Comparison of ENCODE assay signal across 22 cellular contexts in genomic region chr10:30038961-30039536, GRCh38. TPM values are rescaled to one million over a fixed set of nuclear protein-coding genes. Genes with fewer than 3 reads are reported as not detected.
DNase-seq lines count a peak whose midpoint lies in the region; ATAC-seq, FAIRE-seq and TF ChIP-seq lines count a peak whose summit lies in the region.
"Had no signal": no experiment of that assay in that cellular context is flagged by ENCODE, and none has a peak within 500 bp of the region (broad histone marks: within the 10 kb centered on the region; RNA-seq: fewer than 3 reads in every experiment).

No MANE protein-coding gene starts in this region.

- no peaks in the 10 kb centered on the region for H3K9me2 ChIP-seq in Loucy (replicated peaks; ENCODE audit: low read depth, low read length)

- intact Hi-C loops in heart left ventricle (cut with DNase I) = loop anchor here in 1 of 10 donors (10.0 kb wide), 1 partner anchor 146 kb away; no protein-coding TSS in a partner anchor
- intact Hi-C loops in cardiac septum (cut with DNase I) = no loop called here
- intact Hi-C loops in left lung (cut with DNase I) = loop anchor here in 1 of 2 donors (10.0 kb wide), 1 partner anchor 146 kb away; no protein-coding TSS in a partner anchor
- intact Hi-C loops in activated CD8-positive, alpha-beta T cell treated with anti-CD3 and anti-CD28 coated beads for 36 hours (cut with micrococcal nuclease) = no loop called here

- peak overlapping the region; percentile 49 for H3K18ac ChIP-seq in neuronal stem cell (ENCODE audit: low read length)

- peaks cover 62% of the 10 kb centered on the region for H3K27me3 Mint-ChIP-seq in activated CD8-positive, alpha-beta T cell treated with anti-CD3 and anti-CD28 coated beads for 36 hours

- peaks cover 2% of the 10 kb centered on the region for H3K4me1 Mint-ChIP-seq in activated CD8-positive, alpha-beta T cell treated with anti-CD3 and anti-CD28 coated beads for 36 hours (ENCODE audit: low read depth)

- peak overlapping the region; percentile 47 for H3K4me2 ChIP-seq in Loucy (ENCODE audit: low read depth, low read length, poor library complexity, severe bottlenecking)
- no peak overlapping the region for H3K4me2 ChIP-seq in neuronal stem cell (ENCODE audit: insufficient read depth, low read length, poor library complexity, severe bottlenecking)
- H3K4me2 ChIP-seq: PC-9 had no signal

- no peak overlapping the region for H2BK120ac ChIP-seq in neuronal stem cell (ENCODE audit: low read depth, low read length)

- no peak overlapping the region for H3K4ac ChIP-seq in neuronal stem cell (ENCODE audit: low read length)

- no peaks in the 10 kb centered on the region for H3K79me2 ChIP-seq in Loucy (ENCODE audit: insufficient read depth, low read length)

- H2BK15ac ChIP-seq in neuronal stem cell (ENCODE audit: low read length) = no peak overlapping the region

- H3K14ac ChIP-seq in neuronal stem cell (ENCODE audit: low read length) = no peak overlapping the region

- no peaks in the 10 kb centered on the region for H3K79me1 ChIP-seq in neuronal stem cell (ENCODE audit: low read depth, low read length)

- H3K4me3 ChIP-seq in heart left ventricle = no peak overlapping the region
- peak overlapping the region; percentile 16 for H3K4me3 ChIP-seq in Loucy (ENCODE audit: low read length, poor library complexity, severe bottlenecking)
- no peak overlapping the region for H3K4me3 ChIP-seq in left lung
- no peak overlapping the region for H3K4me3 ChIP-seq in neuronal stem cell (ENCODE audit: low read length in 2 of 2)
- H3K4me3 ChIP-seq: PC-9 had no signal

- no peak for FAIRE-seq in H54 (lab: Jason Lieb, UNC)
- FAIRE-seq: GM19239 had no signal

- H3K27ac ChIP-seq in heart left ventricle (peak overlapping the region; percentile 8 to 81 (median 66)), left lung (peak overlapping the region; percentile 27 to 57), neuronal stem cell (replicated peaks; ENCODE audit: low read length) (no peak overlapping the region)
- H3K27ac ChIP-seq: 22Rv1, C4-2B, PC-9 had no signal

- no peak overlapping the region for H2AK5ac ChIP-seq in neuronal stem cell (ENCODE audit: low read depth, low read length)

- peaks cover 0 to 57% (median 0%) of the 10 kb centered on the region in 9 donors for H3K27me3 ChIP-seq in heart left ventricle
- H3K27me3 ChIP-seq in Loucy (ENCODE audit: insufficient read depth, low read length, poor library complexity, severe bottlenecking) = no peaks in the 10 kb centered on the region
- no peaks in the 10 kb centered on the region for H3K27me3 ChIP-seq in left lung
- no peaks in the 10 kb centered on the region for H3K27me3 ChIP-seq in neuronal stem cell (ENCODE audit: control insufficient read depth in 3 of 3, insufficient read depth in 3 of 3, low read depth in 1 of 3, low read length in 3 of 3)

- no peaks in the 10 kb centered on the region for H3K9me3 ChIP-seq in heart left ventricle
- H3K9me3 ChIP-seq in Loucy (ENCODE audit: insufficient read depth, low read depth, low read length) = no peaks in the 10 kb centered on the region
- H3K9me3 ChIP-seq in left lung = no peaks in the 10 kb centered on the region
- no peaks in the 10 kb centered on the region for H3K9me3 ChIP-seq in neuronal stem cell (replicated peaks in 1 of 2; ENCODE audit: control insufficient read depth in 2 of 2, insufficient read depth in 1 of 2, low read depth in 1 of 2, low read length in 2 of 2)

- no peak overlapping the region for H4K8ac ChIP-seq in neuronal stem cell (ENCODE audit: low read depth, low read length)

- WGBS in heart left ventricle, 4 donors = 57 to 68% (median 63%) methylated on average over 9 of the region's 9 CpGs
- WGBS in neuronal stem cell (ENCODE audit: extremely low coverage in 2 of 2, insufficient read length in 2 of 2, insufficient replicate concordance in 1 of 2), 2 donors = no CpG with 5 or more reads among the region's 9 CpGs

- peak in 1 of 5 donors; percentile 50 for DNase-seq in heart left ventricle
- DNase-seq in cardiac septum (ENCODE audit: low spot score) = no peak
- DNase-seq in left lung = no peak
- no peak for DNase-seq in neuronal stem cell (ENCODE audit: low spot score)
- DNase-seq in foreskin melanocyte = no peak
- no peak for DNase-seq in H54 (ENCODE audit: insufficient read length, low spot score)
- DNase-seq in activated CD8-positive, alpha-beta T cell treated with anti-CD3 and anti-CD28 coated beads for 36 hours = no peak
- DNase-seq: CD8-positive, alpha-beta memory T cell; GDM1; MV-4-11; NCI-H1105 treated with DMSO at 0.1 percent for 48 hours; NCI-H2029 treated with DMSO at 0.1 percent for 48 hours; NCI-H226; NCI-H510A treated with DMSO at 0.1 percent for 48 hours; NCI-H748 treated with DMSO at 0.1 percent for 48 hours; PC-9 had no signal

- peaks cover 13% of the 10 kb centered on the region for H3F3A ChIP-seq in Loucy (ENCODE audit: low read depth)

- H4K91ac ChIP-seq in neuronal stem cell (ENCODE audit: low read depth, low read length, poor library complexity) = no peak overlapping the region

- H3K36me3 Mint-ChIP-seq in activated CD8-positive, alpha-beta T cell treated with anti-CD3 and anti-CD28 coated beads for 36 hours (ENCODE audit: low read depth) = no peaks in the 10 kb centered on the region
- H3K36me3 Mint-ChIP-seq: CD8-positive, alpha-beta memory T cell had no signal

- H3K36me3 ChIP-seq in heart left ventricle (peaks cover 0 to 34% (median 0%) of the 10 kb centered on the region in 9 donors), Loucy (ENCODE audit: insufficient read depth, low read length) (no peaks in the 10 kb centered on the region), left lung (peaks cover 0 to 4% of the 10 kb centered on the region in 2 donors), neuronal stem cell (replicated peaks in 1 of 2; ENCODE audit: control insufficient read depth in 2 of 2, insufficient read depth in 2 of 2, low read length in 2 of 2) (peaks cover 0 to 4% of the 10 kb centered on the region in 2 donors)

- no peak overlapping the region for H3K4me3 Mint-ChIP-seq in activated CD8-positive, alpha-beta T cell treated with anti-CD3 and anti-CD28 coated beads for 36 hours
- H3K4me3 Mint-ChIP-seq: CD8-positive, alpha-beta memory T cell had no signal

- H3K9ac ChIP-seq in Loucy (ENCODE audit: low read depth, low read length, poor library complexity, severe bottlenecking) = peak overlapping the region; percentile 5
- H3K9ac ChIP-seq in neuronal stem cell (ENCODE audit: low read depth, low read length, poor library complexity) = no peak overlapping the region

- H2AFZ ChIP-seq in Loucy (ENCODE audit: low read length) (no peak overlapping the region), neuronal stem cell (ENCODE audit: low read length) (no peak overlapping the region)
- H2AFZ ChIP-seq: PC-9 had no signal

- peak in 2 of 4 donors; percentile 28 to 66 for ATAC-seq in heart left ventricle
- ATAC-seq in left lung = no peak
- ATAC-seq in activated CD8-positive, alpha-beta T cell treated with anti-CD3 and anti-CD28 coated beads for 36 hours = no peak

- no peaks in the 10 kb centered on the region for H3K9me3 Mint-ChIP-seq in activated CD8-positive, alpha-beta T cell treated with anti-CD3 and anti-CD28 coated beads for 36 hours
- H3K9me3 Mint-ChIP-seq: CD8-positive, alpha-beta memory T cell; IgD-negative memory B cell had no signal

- H3K4me1 ChIP-seq in heart left ventricle (peaks cover 0 to 91% (median 62%) of the 10 kb centered on the region in 12 donors), Loucy (ENCODE audit: insufficient read depth, low read length, poor library complexity, severe bottlenecking) (peaks cover 88% of the 10 kb centered on the region), left lung (peaks cover 0 to 36% of the 10 kb centered on the region in 2 donors), neuronal stem cell (ENCODE audit: control insufficient read depth in 2 of 2, insufficient read depth in 1 of 2, low read depth in 1 of 2, low read length in 2 of 2) (peaks cover 3 to 4% of the 10 kb centered on the region in 2 donors)

- no peak overlapping the region for H3K27ac Mint-ChIP-seq in activated CD8-positive, alpha-beta T cell treated with anti-CD3 and anti-CD28 coated beads for 36 hours
- H3K27ac Mint-ChIP-seq: CD8-positive, alpha-beta memory T cell; IgD-negative memory B cell had no signal

- TF ChIP-seq CTCF in heart left ventricle (IDR thresholded peaks at IDR 0.05) (no peak), Loucy (conservative IDR thresholded peaks at IDR 0.05; ENCODE audit: low read length) (no peak), left lung (IDR thresholded peaks at IDR 0.05) (no peak)
- no peak for TF ChIP-seq CTCF in activated CD8-positive, alpha-beta T cell treated with anti-CD3 and anti-CD28 coated beads for 36 hours (IDR thresholded peaks at IDR 0.05)

- CTCF ChIA-PET in activated CD8-positive, alpha-beta T cell treated with anti-CD3 and anti-CD28 coated beads for 36 hours (lab: Charles Lee) = interaction anchor here (0.9 kb wide), 1 partner anchor 36 kb away, joined by 3 read pairs; no protein-coding TSS in a partner anchor

- H4K20me1 ChIP-seq in Loucy (ENCODE audit: insufficient read depth, low read length, poor library complexity, severe bottlenecking) = no peaks in the 10 kb centered on the region

- no peak overlapping the region for H3K23ac ChIP-seq in neuronal stem cell (ENCODE audit: low read depth, low read length, poor library complexity)

- H2BK5ac ChIP-seq in neuronal stem cell (ENCODE audit: low read length) = no peak overlapping the region

- POLR2A ChIA-PET in activated CD8-positive, alpha-beta T cell treated with anti-CD3 and anti-CD28 coated beads for 36 hours (lab: Charles Lee) = no interaction called here

- H2BK12ac ChIP-seq in neuronal stem cell (ENCODE audit: low read length) = peak overlapping the region; percentile 82

- TF ChIP-seq POLR2A in heart left ventricle (IDR thresholded peaks at IDR 0.05) = no peak
- TF ChIP-seq POLR2A in H54 (IDR thresholded peaks at IDR 0.05; ENCODE audit: low read depth, low read length) = no peak

RNA-seq across cellular contexts. Expression of gene JCAD, which starts 20.3 kb away (rescaled TPM):
- total RNA-seq in heart left ventricle = 10 to 100 TPM; 10.4 to 51.7 (median 22.7) TPM
- polyA plus RNA-seq in heart left ventricle = 10 to 100 TPM; 10.4 to 10.5 TPM
- total RNA-seq in cardiac septum = 19.3 TPM
- total RNA-seq in left lung = 10 to 100 TPM; 28.7 to 43.1 TPM
- 1.6 TPM for polyA plus RNA-seq in neuronal stem cell (2013, experiment 1 of 2)
- polyA plus RNA-seq in neuronal stem cell (2013, experiment 2 of 2) = 1.6 TPM
- not detected for total RNA-seq in activated CD8-positive, alpha-beta T cell treated with anti-CD3 and anti-CD28 coated beads for 36 hours
- total RNA-seq: M059J had no signal
- polyA plus RNA-seq: CD8-positive, alpha-beta memory T cell; IgD-negative memory B cell had no signal

Comparison
In these comparisons a context has a peak if more than half of its experiments do, and no peak if none do; other contexts are left out.
1. RNA of gene JCAD, which starts 20.3 kb away (total RNA-seq): 28.7 to 43.1 TPM in left lung, 10.4 to 51.7 TPM in heart left ventricle and 19.3 TPM in cardiac septum (single experiment); not detected in activated CD8-positive, alpha-beta T cell treated with anti-CD3 and anti-CD28 coated beads for 36 hours; every median in the first group is over 10 times any median in the second.